In genomic region chr17:47732399-47733046, GRCh38 we compare ENCODE assay signal across 9 cellular contexts. TPM values are rescaled to one million over a fixed set of nuclear protein-coding genes. Genes with fewer than 3 reads are reported as not detected.
DNase-seq lines count a peak whose midpoint lies in the region; ATAC-seq, FAIRE-seq and TF ChIP-seq lines count a peak whose summit lies in the region.
"Had no signal": no experiment of that assay in that cellular context is flagged by ENCODE, and none has a peak within 500 bp of the region (broad histone marks: within the 10 kb centered on the region; RNA-seq: fewer than 3 reads in every experiment).

No MANE protein-coding gene starts in this region.

- ATAC-seq in RWPE2 (ENCODE audit: low read depth): no peak
- no peak for ATAC-seq in HG03469 (IDR thresholded peaks at IDR 0.05; ENCODE audit: unreplicated experiment)

- peaks cover 25% of the 10 kb centered on the region for H3K27me3 Mint-ChIP-seq in endothelial cell (ENCODE audit: unreplicated experiment)

- peaks cover 29% of the 10 kb centered on the region for H3K4me1 Mint-ChIP-seq in endothelial cell (ENCODE audit: unreplicated experiment)

- H3K9me3 Mint-ChIP-seq in endothelial cell (ENCODE audit: unreplicated experiment): no peaks in the 10 kb centered on the region

- no peaks in the 10 kb centered on the region for H3K4me1 ChIP-seq in RWPE2 (ENCODE audit: insufficient read depth, poor library complexity, severe bottlenecking)

- H3K27ac Mint-ChIP-seq in endothelial cell (ENCODE audit: unreplicated experiment): no peak overlapping the region

- no peak for FAIRE-seq in GM12892 (lab: Jason Lieb, UNC)
- no peak for FAIRE-seq in frontal cortex (lab: Jason Lieb, UNC)

- no peak for TF ChIP-seq POLR2A in GM12892 (IDR thresholded peaks at IDR 0.05; ENCODE audit: low read depth, low read length)

- no peaks in the 10 kb centered on the region for H3K9me3 ChIP-seq in RWPE2 (ENCODE audit: severe bottlenecking)

- peaks cover 57% of the 10 kb centered on the region for H3K27me3 ChIP-seq in RWPE2 (ENCODE audit: insufficient read depth, poor library complexity, severe bottlenecking)

- DNase-seq in GM12892 (ENCODE audit: insufficient read length): peak; percentile 4
- peak; percentile 29 for DNase-seq in RWPE2 (ENCODE audit: low spot score)
- no peak for DNase-seq in endothelial cell (ENCODE audit: low spot score)
- peak; percentile 41 for DNase-seq in retina
- no peak for DNase-seq in OCI-M1 (lab: John Stamatoyannopoulos, UW)
- no peak for DNase-seq in NCI-H2227 (lab: John Stamatoyannopoulos, UW; ENCODE audit: unreplicated experiment)
- DNase-seq in frontal cortex (ENCODE audit: low spot score in 2 of 2): no peak

- peaks cover 3% of the 10 kb centered on the region for H3K36me3 Mint-ChIP-seq in endothelial cell (ENCODE audit: low read depth, unreplicated experiment)

- H3K27ac ChIP-seq in RWPE2 (ENCODE audit: poor library complexity, severe bottlenecking): no peak overlapping the region

- no peaks in the 10 kb centered on the region for H3K36me3 ChIP-seq in RWPE2 (ENCODE audit: low read depth)

- TF ChIP-seq CTCF in RWPE2 (IDR thresholded peaks at IDR 0.05; ENCODE audit: poor library complexity, severe bottlenecking): no peak
- no peak for TF ChIP-seq CTCF in endothelial cell (IDR thresholded peaks at IDR 0.05; ENCODE audit: unreplicated experiment)

- peak overlapping the region; percentile 59 for H3K4me3 Mint-ChIP-seq in endothelial cell (ENCODE audit: unreplicated experiment)

- no peak overlapping the region for H3K4me3 ChIP-seq in RWPE2 (ENCODE audit: severe bottlenecking)
- H3K4me3 ChIP-seq: lung had no signal

RNA-seq across cellular contexts. Expression of gene TBX21, which starts 0.5 kb away (rescaled TPM):
- polyA plus RNA-seq in GM12892 (2012; ENCODE audit: missing spikeins): not detected
- total RNA-seq in endothelial cell (ENCODE audit: unreplicated experiment): 0.21 TPM
- total RNA-seq in frontal cortex: 0.82 TPM

RNA-seq across cellular contexts. Expression of gene TBKBP1, which starts 38.6 kb away (rescaled TPM):
- 0.59 TPM for polyA plus RNA-seq in GM12892 (2012; ENCODE audit: missing spikeins)
- total RNA-seq in endothelial cell (ENCODE audit: unreplicated experiment) (31.4 TPM), frontal cortex (13.9 TPM)

Comparison
In these comparisons a context has a peak if more than half of its experiments do, and no peak if none do; other contexts are left out.
1. DNase-seq: peak in GM12892 (single experiment), RWPE2 (single experiment) and retina (single experiment); none in endothelial cell (single experiment), OCI-M1 (single experiment), NCI-H2227 (single experiment) and frontal cortex (0 of 2).